In genomic region chr16:80323808-80324195, GRCh38 we compare ENCODE assay signal across 2 cellular contexts.
TF ChIP-seq lines count a peak whose summit lies in the region.

No MANE protein-coding gene starts in this region.

TF ChIP-seq in WTC11, 78 proteins besides CTCF, POLR2A, EP300 and RAD21 (continued from another document):
- TF ChIP-seq ZNF263 (CRISPR knock-in tag; IDR thresholded peaks at IDR 0.05; ENCODE audit: low read depth) (no peak), ATF6 (CRISPR knock-in tag; IDR thresholded peaks at IDR 0.05) (no peak), RELA (CRISPR knock-in tag; IDR thresholded peaks at IDR 0.05; ENCODE audit: borderline replicate concordance) (no peak), JAZF1 (CRISPR knock-in tag; IDR thresholded peaks at IDR 0.05) (no peak), GTF2I (CRISPR knock-in tag; conservative IDR thresholded peaks at IDR 0.05) (no peak), NR1H2 (CRISPR knock-in tag; IDR thresholded peaks at IDR 0.05) (no peak), ZNF121 (CRISPR knock-in tag; IDR thresholded peaks at IDR 0.05) (no peak), ETV6 (CRISPR knock-in tag; IDR thresholded peaks at IDR 0.05) (no peak), EMX1 (CRISPR knock-in tag; IDR thresholded peaks at IDR 0.05) (no peak), ERG (CRISPR knock-in tag; IDR thresholded peaks at IDR 0.05) (no peak), PRRX2 (CRISPR knock-in tag; IDR thresholded peaks at IDR 0.05) (no peak), TP53 (CRISPR knock-in tag; IDR thresholded peaks at IDR 0.05) (no peak), KAT7 (CRISPR knock-in tag; IDR thresholded peaks at IDR 0.05; ENCODE audit: borderline replicate concordance) (no peak), GRHL2 (CRISPR knock-in tag; IDR thresholded peaks at IDR 0.05; ENCODE audit: insufficient replicate concordance, severe bottlenecking) (no peak)
- TF ChIP-seq, protein P1, sequence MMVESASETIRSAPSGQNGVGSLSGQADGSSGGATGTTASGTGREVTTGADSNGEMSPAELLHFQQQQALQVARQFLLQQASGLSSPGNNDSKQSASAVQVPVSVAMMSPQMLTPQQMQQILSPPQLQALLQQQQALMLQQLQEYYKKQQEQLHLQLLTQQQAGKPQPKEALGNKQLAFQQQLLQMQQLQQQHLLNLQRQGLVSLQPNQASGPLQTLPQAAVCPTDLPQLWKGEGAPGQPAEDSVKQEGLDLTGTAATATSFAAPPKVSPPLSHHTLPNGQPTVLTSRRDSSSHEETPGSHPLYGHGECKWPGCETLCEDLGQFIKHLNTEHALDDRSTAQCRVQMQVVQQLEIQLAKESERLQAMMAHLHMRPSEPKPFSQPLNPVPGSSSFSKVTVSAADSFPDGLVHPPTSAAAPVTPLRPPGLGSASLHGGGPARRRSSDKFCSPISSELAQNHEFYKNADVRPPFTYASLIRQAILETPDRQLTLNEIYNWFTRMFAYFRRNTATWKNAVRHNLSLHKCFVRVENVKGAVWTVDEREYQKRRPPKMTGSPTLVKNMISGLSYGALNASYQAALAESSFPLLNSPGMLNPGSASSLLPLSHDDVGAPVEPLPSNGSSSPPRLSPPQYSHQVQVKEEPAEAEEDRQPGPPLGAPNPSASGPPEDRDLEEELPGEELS (CRISPR knock-in tag; IDR thresholded peaks at IDR 0.05) = no peak
- TF ChIP-seq, protein P2, sequence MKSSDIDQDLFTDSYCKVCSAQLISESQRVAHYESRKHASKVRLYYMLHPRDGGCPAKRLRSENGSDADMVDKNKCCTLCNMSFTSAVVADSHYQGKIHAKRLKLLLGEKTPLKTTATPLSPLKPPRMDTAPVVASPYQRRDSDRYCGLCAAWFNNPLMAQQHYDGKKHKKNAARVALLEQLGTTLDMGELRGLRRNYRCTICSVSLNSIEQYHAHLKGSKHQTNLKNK (CRISPR knock-in tag; IDR thresholded peaks at IDR 0.05) = no peak

TF ChIP-seq in H1, 55 proteins besides CTCF, POLR2A, EP300 and RAD21 (continued from another document):
- TF ChIP-seq TBP (IDR thresholded peaks at IDR 0.05; ENCODE audit: low read depth, low read length) = no peak
- no peak for TF ChIP-seq CTBP2 (IDR thresholded peaks at IDR 0.05; ENCODE audit: borderline replicate concordance, insufficient read depth, insufficient read length, low read length)
TF ChIP-seq in H1: peak in this region for 1.
